In genomic region chr13:50894042-50894441, GRCh38 we compare ENCODE assay signal across 11 cellular contexts. TPM values are rescaled to one million over a fixed set of nuclear protein-coding genes. Genes with fewer than 3 reads are reported as not detected.
DNase-seq lines count a peak whose midpoint lies in the region; ATAC-seq and TF ChIP-seq lines count a peak whose summit lies in the region.
"Had no signal": no experiment of that assay in that cellular context is flagged by ENCODE, and none has a peak within 500 bp of the region (broad histone marks: within the 10 kb centered on the region; RNA-seq: fewer than 3 reads in every experiment).

No MANE protein-coding gene starts in this region.

- ATAC-seq in CD4-positive, CD25-positive, alpha-beta regulatory T cell (ENCODE audit: low read depth in 2 of 2), result no peak
- ATAC-seq in T-cell (replicated peaks in 1 of 4) (no peak), left lung (no peak), HG02642 (IDR thresholded peaks at IDR 0.05; ENCODE audit: poor library complexity, unreplicated experiment) (no peak)

- intact Hi-C loops in left lung (cut with DNase I), result no loop called here

- CTCF ChIA-PET in T-cell (lab: Charles Lee), result interaction anchor here in 1 of 2 donors (0.6 to 4.9 kb wide), 2 partner anchors 19 to 768 kb away, joined by 6 to 69 read pairs; no protein-coding TSS in a partner anchor

- peak overlapping the region; percentile 87 for H3K27ac ChIP-seq in CD4-positive, CD25-positive, alpha-beta regulatory T cell (ENCODE audit: insufficient read depth, low read length, poor library complexity, severe bottlenecking)
- peak overlapping the region; percentile 84 for H3K27ac ChIP-seq in HUES48 (ENCODE audit: low read depth, low read length)
- peak overlapping the region; percentile 10 to 66 for H3K27ac ChIP-seq in left lung
- H3K27ac ChIP-seq: C4-2B had no signal

- H3K36me3 ChIP-seq in CD4-positive, CD25-positive, alpha-beta regulatory T cell (ENCODE audit: control insufficient read depth, insufficient read depth, low read length), result no peaks in the 10 kb centered on the region
- H3K36me3 ChIP-seq in HUES48 (ENCODE audit: control insufficient read depth, insufficient read depth, low read length) (no peaks in the 10 kb centered on the region), left lung (no peaks in the 10 kb centered on the region)

- POLR2A ChIA-PET in T-cell (lab: Charles Lee), result interaction anchor here in 1 of 2 donors (0.6 to 0.7 kb wide), 2 partner anchors 16 to 810 kb away, joined by 3 read pairs; no protein-coding TSS in a partner anchor

- no peak overlapping the region for H3K9ac ChIP-seq in HUES48 (ENCODE audit: low read depth, low read length)

- peak overlapping the region; percentile 88 to 97 (median 95) for H3K27ac Mint-ChIP-seq in CD4-positive, CD25-positive, alpha-beta regulatory T cell
- H3K27ac Mint-ChIP-seq in T-cell (peak overlapping the region; percentile 98 to 99), endothelial cell (ENCODE audit: unreplicated experiment) (no peak overlapping the region)

- H3K27me3 ChIP-seq in CD4-positive, CD25-positive, alpha-beta regulatory T cell (ENCODE audit: control insufficient read depth, insufficient read depth, low read length), result no peaks in the 10 kb centered on the region
- H3K27me3 ChIP-seq in HUES48 (ENCODE audit: control insufficient read depth, insufficient read depth, low read length) (peaks cover 3% of the 10 kb centered on the region; the same call in 1 of the 2 replicates), left lung (no peaks in the 10 kb centered on the region)

- peaks cover 0 to 3% (median 0%) of the 10 kb centered on the region in 7 donors for H3K9me3 Mint-ChIP-seq in CD4-positive, CD25-positive, alpha-beta regulatory T cell
- no peaks in the 10 kb centered on the region for H3K9me3 Mint-ChIP-seq in T-cell
- no peaks in the 10 kb centered on the region for H3K9me3 Mint-ChIP-seq in endothelial cell (ENCODE audit: unreplicated experiment)

- H3K9me3 ChIP-seq in CD4-positive, CD25-positive, alpha-beta regulatory T cell (ENCODE audit: control insufficient read depth in 2 of 2, low read length in 2 of 2), result no peaks in the 10 kb centered on the region
- no peaks in the 10 kb centered on the region for H3K9me3 ChIP-seq in HUES48 (ENCODE audit: control insufficient read depth, insufficient read depth, low read length)
- H3K9me3 ChIP-seq in left lung, result no peaks in the 10 kb centered on the region

- peak overlapping the region; percentile 44 to 80 (median 77) for H3K4me3 Mint-ChIP-seq in CD4-positive, CD25-positive, alpha-beta regulatory T cell
- H3K4me3 Mint-ChIP-seq in T-cell (peak overlapping the region in 1 of 3 donors; percentile 76), endothelial cell (ENCODE audit: unreplicated experiment) (no peak overlapping the region)

- H3K4me1 Mint-ChIP-seq in CD4-positive, CD25-positive, alpha-beta regulatory T cell, result peaks cover 32 to 49% (median 42%) of the 10 kb centered on the region in 4 donors
- H3K4me1 Mint-ChIP-seq in T-cell (peaks cover 43 to 45% (median 45%) of the 10 kb centered on the region in 3 donors), endothelial cell (ENCODE audit: unreplicated experiment) (peaks cover 3% of the 10 kb centered on the region)

- DNase-seq in CD4-positive, CD25-positive, alpha-beta regulatory T cell, result no peak
- DNase-seq in T-cell, result no peak
- DNase-seq in left lung, result no peak
- DNase-seq in NCI-H446 treated with DMSO at 0.1 percent for 48 hours (lab: John Stamatoyannopoulos, UW), result no peak
- DNase-seq in NCI-H226, result no peak
- DNase-seq in endothelial cell (ENCODE audit: low spot score), result no peak
- DNase-seq: islet precursor cell had no signal

- no peaks in the 10 kb centered on the region for H3K36me3 Mint-ChIP-seq in CD4-positive, CD25-positive, alpha-beta regulatory T cell
- H3K36me3 Mint-ChIP-seq in T-cell (peaks cover 4% of the 10 kb centered on the region), endothelial cell (ENCODE audit: low read depth, unreplicated experiment) (no peaks in the 10 kb centered on the region)

- H3K4me3 ChIP-seq in CD4-positive, CD25-positive, alpha-beta regulatory T cell (ENCODE audit: low read depth, low read length), result peak overlapping the region; percentile 80
- H3K4me3 ChIP-seq in HUES48 (ENCODE audit: low read depth, low read length) (peak overlapping the region; percentile 12; the same call in 1 of the 2 replicates), left lung (no peak overlapping the region)
- H3K4me3 ChIP-seq: skin epidermis had no signal

- H3K4me1 ChIP-seq in CD4-positive, CD25-positive, alpha-beta regulatory T cell (ENCODE audit: control insufficient read depth, insufficient read depth, low read length, poor library complexity, severe bottlenecking), result peaks cover 41% of the 10 kb centered on the region
- H3K4me1 ChIP-seq in HUES48 (ENCODE audit: control insufficient read depth, insufficient read depth, low read length) (peaks cover 33% of the 10 kb centered on the region), left lung (peaks cover 0 to 25% of the 10 kb centered on the region in 2 donors)

- TF ChIP-seq CTCF in left lung (IDR thresholded peaks at IDR 0.05) (no peak), endothelial cell (IDR thresholded peaks at IDR 0.05; ENCODE audit: unreplicated experiment) (no peak)

- H3K27me3 Mint-ChIP-seq in CD4-positive, CD25-positive, alpha-beta regulatory T cell, result no peaks in the 10 kb centered on the region
- no peaks in the 10 kb centered on the region for H3K27me3 Mint-ChIP-seq in T-cell
- peaks cover 2% of the 10 kb centered on the region for H3K27me3 Mint-ChIP-seq in endothelial cell (ENCODE audit: unreplicated experiment)

RNA-seq across cellular contexts. Expression of gene RNASEH2B, which starts 15.5 kb away (rescaled TPM):
- total RNA-seq in CD4-positive, CD25-positive, alpha-beta regulatory T cell, result 96.0 TPM
- polyA plus RNA-seq in CD4-positive, CD25-positive, alpha-beta regulatory T cell, result 100 to 1,000 TPM; 149 to 205 (median 183) TPM
- total RNA-seq in T-cell (10 to 100 TPM; 60.5 to 90.2 (median 68.6) TPM), left lung (10 to 100 TPM; 39.6 to 49.8 TPM), endothelial cell (ENCODE audit: unreplicated experiment) (9.3 TPM)

RNA-seq across cellular contexts. Expression of gene DLEU7, which starts 50.5 kb away (rescaled TPM):
- not detected for total RNA-seq in CD4-positive, CD25-positive, alpha-beta regulatory T cell
- under 1 TPM in 3 of 4 donors, not detected in 1; 0.17 to 0.47 (median 0.18) TPM for polyA plus RNA-seq in CD4-positive, CD25-positive, alpha-beta regulatory T cell
- not detected for total RNA-seq in T-cell
- total RNA-seq in left lung, result 1 to 10 TPM in 1 of 2 donors, under 1 TPM in 1; 0.23 to 1.9 TPM
- total RNA-seq in endothelial cell (ENCODE audit: unreplicated experiment), result not detected

Comparison
In these comparisons a context has a peak if more than half of its experiments do, and no peak if none do; other contexts are left out.
1. H3K4me3 ChIP-seq: peak in CD4-positive, CD25-positive, alpha-beta regulatory T cell (single experiment) and HUES48 (single experiment); none in left lung (0 of 2).
2. Peak in every context shown above with its lines, with median percentiles within 50 percentile points of each other: H3K27ac ChIP-seq.